ENCODE assay signal across 22 cellular contexts in the genomic region with DNA sequence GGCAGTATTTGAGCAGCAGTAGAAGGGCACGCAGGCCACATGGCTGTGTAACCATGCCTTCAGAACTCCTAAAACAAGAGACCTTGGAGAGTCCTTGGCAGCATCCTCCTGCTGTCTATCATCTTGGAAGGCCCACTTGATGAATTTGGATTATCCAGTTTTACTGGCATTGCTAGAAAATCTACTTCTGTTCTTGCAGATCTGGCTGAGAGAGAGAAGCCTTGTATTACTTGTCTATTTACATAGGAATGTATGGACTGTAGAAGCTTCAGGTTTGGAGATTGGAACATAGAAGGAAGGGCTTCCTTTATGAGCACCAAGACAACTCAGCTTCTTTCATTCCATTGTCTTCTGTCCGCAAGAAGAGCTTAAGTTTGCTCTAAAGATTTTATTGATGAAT. TPM values are rescaled to one million over a fixed set of nuclear protein-coding genes. Genes with fewer than 3 reads are reported as not detected.
DNase-seq lines count a peak whose midpoint lies in the region; ATAC-seq and TF ChIP-seq lines count a peak whose summit lies in the region.
"Had no signal": no experiment of that assay in that cellular context is flagged by ENCODE, and none has a peak within 500 bp of the region (broad histone marks: within the 10 kb centered on the region; RNA-seq: fewer than 3 reads in every experiment).

No MANE protein-coding gene starts in this region.

- POLR2A ChIA-PET in activated CD4-positive, alpha-beta T cell treated with anti-CD3 and anti-CD28 coated beads for 36 hours (lab: Charles Lee) = interaction anchor here (0.7 to 1.6 kb wide), 2 partner anchors 10 to 13 kb away, joined by 3 to 4 read pairs; no protein-coding TSS in a partner anchor

- no peaks in the 10 kb centered on the region for H3K4me1 ChIP-seq in Peyer's patch
- H3K4me1 ChIP-seq: body of pancreas had no signal

- intact Hi-C loops in activated CD4-positive, alpha-beta T cell treated with anti-CD3 and anti-CD28 coated beads for 36 hours (cut with DNase I, micrococcal nuclease) = no loop called here

- peak overlapping the region; percentile 11; the same call in 1 of the 2 replicates for H3K27ac ChIP-seq in C4-2B
- no peak overlapping the region for H3K27ac ChIP-seq in Peyer's patch
- H3K27ac ChIP-seq: body of pancreas, coronary artery, upper lobe of left lung, VCaP had no signal

- no peaks in the 10 kb centered on the region for H3K27me3 ChIP-seq in Peyer's patch
- H3K27me3 ChIP-seq: body of pancreas, upper lobe of left lung had no signal

- H3K27ac Mint-ChIP-seq in activated CD4-positive, alpha-beta T cell treated with anti-CD3 and anti-CD28 coated beads for 36 hours = peak overlapping the region; percentile 38
- H3K27ac Mint-ChIP-seq in activated T-helper 17 cell treated with anti-CD3 and anti-CD28 coated beads, Interleukin-2, amount 50 U/mL, for 72 hours = peak overlapping the region; percentile 50
- H3K27ac Mint-ChIP-seq in mesothelial cell of epicardium = peak overlapping the region; percentile 2

- peaks cover 5% of the 10 kb centered on the region for H3K4me1 Mint-ChIP-seq in activated CD4-positive, alpha-beta T cell treated with anti-CD3 and anti-CD28 coated beads for 36 hours
- peaks cover 5% of the 10 kb centered on the region for H3K4me1 Mint-ChIP-seq in activated T-helper 17 cell treated with anti-CD3 and anti-CD28 coated beads, Interleukin-2, amount 50 U/mL, for 72 hours
- no peaks in the 10 kb centered on the region for H3K4me1 Mint-ChIP-seq in mesothelial cell of epicardium
- H3K4me1 Mint-ChIP-seq: H9, naive B cell had no signal

- CTCF ChIA-PET in activated CD4-positive, alpha-beta T cell treated with anti-CD3 and anti-CD28 coated beads for 36 hours (lab: Charles Lee) = interaction anchor here (1.2 to 5.3 kb wide), 4 partner anchors 10 to 15 kb away, joined by 4 to 29 read pairs (median 15); no protein-coding TSS in a partner anchor

- H3K9me3 Mint-ChIP-seq in activated CD4-positive, alpha-beta T cell treated with anti-CD3 and anti-CD28 coated beads for 36 hours (ENCODE audit: low read depth) = no peaks in the 10 kb centered on the region
- no peaks in the 10 kb centered on the region for H3K9me3 Mint-ChIP-seq in activated T-helper 17 cell treated with anti-CD3 and anti-CD28 coated beads, Interleukin-2, amount 50 U/mL, for 72 hours
- no peaks in the 10 kb centered on the region for H3K9me3 Mint-ChIP-seq in mesothelial cell of epicardium
- H3K9me3 Mint-ChIP-seq: H9, naive B cell had no signal

- TF ChIP-seq CTCF in C4-2B (conservative IDR thresholded peaks at IDR 0.05) (no peak), mesothelial cell of epicardium (IDR thresholded peaks at IDR 0.05; ENCODE audit: unreplicated experiment) (no peak), Peyer's patch (IDR thresholded peaks at IDR 0.05) (no peak)

- DNase-seq in activated CD4-positive, alpha-beta T cell treated with anti-CD3 and anti-CD28 coated beads for 36 hours = no peak
- no peak for DNase-seq in activated CD4-positive, alpha-beta T cell treated with anti-CD3 and anti-CD28 coated beads for 1 hour
- DNase-seq in mesothelial cell of epicardium (ENCODE audit: low spot score in 2 of 2, unreplicated experiment in 2 of 2) = no peak
- no peak for DNase-seq in globus pallidus (ENCODE audit: low spot score)
- no peak for DNase-seq in Peyer's patch
- no peak for DNase-seq in NCI-H69 (lab: John Stamatoyannopoulos, UW)
- DNase-seq: activated effector memory CD4-positive, alpha-beta T cell treated with Interleukin-2 at 50 U/mL for 16 hours; body of pancreas; GF-D8; H9; hypothalamus; kidney; naive B cell; NCI-H1105; NCI-H2081 treated with DMSO at 0.1 percent for 48 hours; posterior cingulate gyrus; stimulated activated CD4-positive, alpha-beta T cell treated with anti-CD3 and anti-CD28 coated beads, Interleukin-1b, Interleukin-23, amount 100 ng/mL, for 48 hours; upper lobe of left lung had no signal

- no peaks in the 10 kb centered on the region for H3K27me3 Mint-ChIP-seq in activated CD4-positive, alpha-beta T cell treated with anti-CD3 and anti-CD28 coated beads for 36 hours
- no peaks in the 10 kb centered on the region for H3K27me3 Mint-ChIP-seq in activated T-helper 17 cell treated with anti-CD3 and anti-CD28 coated beads, Interleukin-2, amount 50 U/mL, for 72 hours
- H3K27me3 Mint-ChIP-seq in mesothelial cell of epicardium (ENCODE audit: low read depth) = no peaks in the 10 kb centered on the region
- H3K27me3 Mint-ChIP-seq: naive B cell had no signal

- ATAC-seq in activated CD4-positive, alpha-beta T cell treated with anti-CD3 and anti-CD28 coated beads for 36 hours = no peak
- ATAC-seq in activated T-helper 17 cell treated with anti-CD3 and anti-CD28 coated beads, Interleukin-2, amount 50 U/mL, for 72 hours (replicated peaks) = no peak
- ATAC-seq: body of pancreas had no signal

- no peak overlapping the region for H3K4me3 ChIP-seq in Peyer's patch
- H3K4me3 ChIP-seq: body of pancreas, coronary artery, upper lobe of left lung had no signal

- H3K36me3 ChIP-seq in Peyer's patch = peaks cover 0 to 96% (median 4%) of the 10 kb centered on the region in 3 donors

- TF ChIP-seq POLR2A in Peyer's patch (IDR thresholded peaks at IDR 0.05) = no peak

- H3K9me3 ChIP-seq in Peyer's patch = no peaks in the 10 kb centered on the region
- H3K9me3 ChIP-seq: body of pancreas, upper lobe of left lung had no signal

- peaks cover 79% of the 10 kb centered on the region for H3K36me3 Mint-ChIP-seq in activated CD4-positive, alpha-beta T cell treated with anti-CD3 and anti-CD28 coated beads for 36 hours (ENCODE audit: low read depth)
- H3K36me3 Mint-ChIP-seq in activated T-helper 17 cell treated with anti-CD3 and anti-CD28 coated beads, Interleukin-2, amount 50 U/mL, for 72 hours (ENCODE audit: low read depth) = peaks cover 100% of the 10 kb centered on the region
- peaks cover 56% of the 10 kb centered on the region for H3K36me3 Mint-ChIP-seq in mesothelial cell of epicardium

- H3K4me3 Mint-ChIP-seq in activated CD4-positive, alpha-beta T cell treated with anti-CD3 and anti-CD28 coated beads for 36 hours = no peak overlapping the region
- no peak overlapping the region for H3K4me3 Mint-ChIP-seq in activated T-helper 17 cell treated with anti-CD3 and anti-CD28 coated beads, Interleukin-2, amount 50 U/mL, for 72 hours
- no peak overlapping the region for H3K4me3 Mint-ChIP-seq in mesothelial cell of epicardium
- H3K4me3 Mint-ChIP-seq: H9, naive B cell had no signal

RNA-seq across cellular contexts. Expression of gene GPBAR1, which starts 16.1 kb away (rescaled TPM):
- total RNA-seq in activated CD4-positive, alpha-beta T cell treated with anti-CD3 and anti-CD28 coated beads for 36 hours = under 1 TPM; 0.11 to 0.40 TPM
- 1 to 10 TPM; 1.3 to 1.4 TPM for total RNA-seq in activated T-helper 17 cell treated with anti-CD3 and anti-CD28 coated beads, Interleukin-2, amount 50 U/mL, for 72 hours
- total RNA-seq in mesothelial cell of epicardium = 0.55 to 0.93 TPM (median 0.78 TPM) in 3 replicates
- 1 to 10 TPM; 3.3 to 7.0 (median 3.9) TPM for total RNA-seq in Peyer's patch

RNA-seq across cellular contexts. Expression of gene AAMP, which starts 25.3 kb away (rescaled TPM):
- 10 to 100 TPM; 49.7 to 72.2 TPM for total RNA-seq in activated CD4-positive, alpha-beta T cell treated with anti-CD3 and anti-CD28 coated beads for 36 hours
- total RNA-seq in activated T-helper 17 cell treated with anti-CD3 and anti-CD28 coated beads, Interleukin-2, amount 50 U/mL, for 72 hours = 10 to 100 TPM; 60.0 to 77.5 TPM
- 66.6 to 67.2 TPM (median 67.1 TPM) in 3 replicates for total RNA-seq in mesothelial cell of epicardium
- 100 to 1,000 TPM in 3 of 4 donors, 10 to 100 TPM in 1; 91.8 to 151 (median 115) TPM for total RNA-seq in Peyer's patch

RNA-seq across cellular contexts. Expression of gene PNKD, which starts 25.7 kb away (rescaled TPM):
- total RNA-seq in activated CD4-positive, alpha-beta T cell treated with anti-CD3 and anti-CD28 coated beads for 36 hours = 10 to 100 TPM; 17.8 to 18.5 TPM
- 10 to 100 TPM; 21.1 to 30.9 TPM for total RNA-seq in activated T-helper 17 cell treated with anti-CD3 and anti-CD28 coated beads, Interleukin-2, amount 50 U/mL, for 72 hours
- total RNA-seq in mesothelial cell of epicardium (63.2 to 70.4 TPM (median 69.5 TPM) in 3 replicates), Peyer's patch (100 to 1,000 TPM in 1 of 4 donors, 10 to 100 TPM in 3; 63.9 to 690 (median 70.4) TPM)

RNA-seq across cellular contexts. Expression of gene ARPC2, which starts 27.7 kb away (rescaled TPM):
- 100 to 1,000 TPM; 563 to 632 TPM for total RNA-seq in activated CD4-positive, alpha-beta T cell treated with anti-CD3 and anti-CD28 coated beads for 36 hours
- total RNA-seq in activated T-helper 17 cell treated with anti-CD3 and anti-CD28 coated beads, Interleukin-2, amount 50 U/mL, for 72 hours = 100 to 1,000 TPM; 679 to 681 TPM
- total RNA-seq in mesothelial cell of epicardium (274 to 279 TPM (median 276 TPM) in 3 replicates), Peyer's patch (100 to 1,000 TPM; 210 to 284 (median 246) TPM)

RNA-seq across cellular contexts. Expression of gene TMBIM1, which starts 47.6 kb away (rescaled TPM):
- total RNA-seq in activated CD4-positive, alpha-beta T cell treated with anti-CD3 and anti-CD28 coated beads for 36 hours = 10 to 100 TPM; 51.1 to 54.0 TPM
- 10 to 100 TPM; 50.9 to 62.0 TPM for total RNA-seq in activated T-helper 17 cell treated with anti-CD3 and anti-CD28 coated beads, Interleukin-2, amount 50 U/mL, for 72 hours
- total RNA-seq in mesothelial cell of epicardium (74.9 to 82.6 TPM (median 80.7 TPM) in 3 replicates), Peyer's patch (100 to 1,000 TPM in 3 of 4 donors, 10 to 100 TPM in 1; 97.4 to 431 (median 280) TPM)
